Comparison of ENCODE assay signal across 17 cellular contexts in the genomic region with DNA sequence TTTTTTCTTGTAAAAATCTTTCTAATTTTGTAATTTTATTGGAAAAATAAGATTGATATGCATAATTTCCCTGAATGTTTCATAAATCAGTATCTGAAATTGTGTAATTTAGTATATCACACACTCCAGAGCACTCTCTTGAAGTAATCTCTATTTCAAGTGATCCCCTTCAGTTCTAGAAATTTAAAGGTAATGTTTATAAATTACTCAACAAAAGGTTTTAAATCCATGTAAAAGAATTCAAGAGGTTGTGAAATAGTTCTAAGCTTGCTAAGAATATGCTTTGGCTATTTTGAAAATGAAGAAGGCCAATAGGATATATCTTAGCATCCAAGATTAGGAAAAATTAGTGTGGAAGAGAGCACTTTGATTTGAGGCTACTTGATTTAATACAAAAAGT. TPM values are rescaled to one million over a fixed set of nuclear protein-coding genes. Genes with fewer than 3 reads are reported as not detected.
DNase-seq lines count a peak whose midpoint lies in the region; FAIRE-seq lines count a peak whose summit lies in the region.
"Had no signal": no experiment of that assay in that cellular context is flagged by ENCODE, and none has a peak within 500 bp of the region (broad histone marks: within the 10 kb centered on the region; RNA-seq: fewer than 3 reads in every experiment).

No MANE protein-coding gene starts in this region.

- no peak overlapping the region for H2BK12ac ChIP-seq in neuronal stem cell (ENCODE audit: low read length)

- H3K18ac ChIP-seq in neuronal stem cell (ENCODE audit: low read length): no peak overlapping the region

- H3F3A ChIP-seq in GM23248 (ENCODE audit: insufficient read depth): no peaks in the 10 kb centered on the region

- H3K14ac ChIP-seq in neuronal stem cell (ENCODE audit: low read length): no peak overlapping the region

- no peak overlapping the region for H3K4me3 Mint-ChIP-seq in activated T-cell treated with anti-CD3 and anti-CD28 coated beads, Interleukin-2, amount 50 U/mL, for 24 hours
- H3K4me3 Mint-ChIP-seq: CD4-positive, alpha-beta memory T cell had no signal

- H3K27ac Mint-ChIP-seq in activated T-cell treated with anti-CD3 and anti-CD28 coated beads, Interleukin-2, amount 50 U/mL, for 24 hours: no peak overlapping the region

- no peaks in the 10 kb centered on the region for H3K79me1 ChIP-seq in neuronal stem cell (ENCODE audit: low read depth, low read length)

- H3K27ac ChIP-seq in GM23248: no peak overlapping the region
- no peak overlapping the region for H3K27ac ChIP-seq in neuronal stem cell (replicated peaks; ENCODE audit: low read length)

- H3K27me3 ChIP-seq in GM23248 (replicated peaks; ENCODE audit: insufficient read depth): no peaks in the 10 kb centered on the region
- H3K27me3 ChIP-seq in adipocyte (replicated peaks; ENCODE audit: control insufficient read depth, insufficient read depth, low read length): no peaks in the 10 kb centered on the region
- no peaks in the 10 kb centered on the region for H3K27me3 ChIP-seq in neuronal stem cell (ENCODE audit: control insufficient read depth in 3 of 3, insufficient read depth in 3 of 3, low read depth in 1 of 3, low read length in 3 of 3)

- no peak overlapping the region for H3K4ac ChIP-seq in neuronal stem cell (ENCODE audit: low read length)

- H3K4me1 Mint-ChIP-seq in activated T-cell treated with anti-CD3 and anti-CD28 coated beads, Interleukin-2, amount 50 U/mL, for 24 hours (ENCODE audit: low read depth): no peaks in the 10 kb centered on the region

- H3K4me2 ChIP-seq in GM23248 (ENCODE audit: unreplicated experiment) (no peak overlapping the region), neuronal stem cell (ENCODE audit: insufficient read depth, low read length, poor library complexity, severe bottlenecking) (no peak overlapping the region)

- in situ Hi-C loops in GM23248 (cut with MboI): no loop called here

- FAIRE-seq in G401.6 (lab: Jason Lieb, UNC): peak; percentile 45
- FAIRE-seq: GM12878, H54 had no signal

- no peak overlapping the region for H4K8ac ChIP-seq in neuronal stem cell (ENCODE audit: low read depth, low read length)

- H3K9me3 Mint-ChIP-seq in activated T-cell treated with anti-CD3 and anti-CD28 coated beads, Interleukin-2, amount 50 U/mL, for 24 hours: no peaks in the 10 kb centered on the region
- H3K9me3 Mint-ChIP-seq: CD4-positive, alpha-beta memory T cell had no signal

- H3K4me3 ChIP-seq in GM23248: no peak overlapping the region
- H3K4me3 ChIP-seq in adipocyte (ENCODE audit: low read length): no peak overlapping the region
- H3K4me3 ChIP-seq in neuronal stem cell (ENCODE audit: low read length in 2 of 2): no peak overlapping the region
- H3K4me3 ChIP-seq: GM12878, HAP-1 had no signal

- H3K23ac ChIP-seq in neuronal stem cell (ENCODE audit: low read depth, low read length, poor library complexity): no peak overlapping the region

- no peaks in the 10 kb centered on the region for H3K9me3 ChIP-seq in GM23248 (ENCODE audit: low read depth)
- no peaks in the 10 kb centered on the region for H3K9me3 ChIP-seq in adipocyte (ENCODE audit: control insufficient read depth, low read length)
- no peaks in the 10 kb centered on the region for H3K9me3 ChIP-seq in neuronal stem cell (replicated peaks in 1 of 2; ENCODE audit: control insufficient read depth in 2 of 2, insufficient read depth in 1 of 2, low read depth in 1 of 2, low read length in 2 of 2)
- H3K9me3 ChIP-seq: HAP-1 had no signal

- no peak overlapping the region for H2BK120ac ChIP-seq in neuronal stem cell (ENCODE audit: low read depth, low read length)

- H3K4me1 ChIP-seq in GM23248 (ENCODE audit: insufficient read depth) (0 out of 2 replicates have a peak, but pooled peaks cover 4% of the 10 kb centered on the region), adipocyte (ENCODE audit: control insufficient read depth, insufficient read depth, low read length) (peaks cover 10% of the 10 kb centered on the region), neuronal stem cell (ENCODE audit: control insufficient read depth in 2 of 2, insufficient read depth in 1 of 2, low read depth in 1 of 2, low read length in 2 of 2) (no peaks in the 10 kb centered on the region)
- H3K4me1 ChIP-seq: HAP-1 had no signal

- no peak overlapping the region for H2BK15ac ChIP-seq in neuronal stem cell (ENCODE audit: low read length)

- H3K9ac ChIP-seq in GM23248 (no peak overlapping the region), adipocyte (ENCODE audit: low read length) (no peak overlapping the region), neuronal stem cell (ENCODE audit: low read depth, low read length, poor library complexity) (no peak overlapping the region)

- DNase-seq in GM23248 (peak; percentile 8), adipocyte (ENCODE audit: low read depth) (peak; percentile 46), iris pigment epithelial cell (ENCODE audit: low read depth) (peak; percentile 47), iPS-NIHi7 (ENCODE audit: extremely low spot score) (no peak), neuronal stem cell (ENCODE audit: low spot score) (no peak)
- DNase-seq in activated T-cell treated with anti-CD3 and anti-CD28 coated beads, Interleukin-2, amount 50 U/mL, for 24 hours: no peak
- DNase-seq: C1 segment of cervical spinal cord; Calu3; CD4-positive, alpha-beta memory T cell; COR-L47; DND-41; GDM1; GOT3 had no signal

- no peaks in the 10 kb centered on the region for H3K27me3 Mint-ChIP-seq in activated T-cell treated with anti-CD3 and anti-CD28 coated beads, Interleukin-2, amount 50 U/mL, for 24 hours
- H3K27me3 Mint-ChIP-seq: CD4-positive, alpha-beta memory T cell had no signal

- peaks cover 26% of the 10 kb centered on the region; the same call in 1 of the 2 replicates for H3K79me2 ChIP-seq in GM23248 (ENCODE audit: insufficient read depth)

- peaks cover 85% of the 10 kb centered on the region for H3K36me3 Mint-ChIP-seq in activated T-cell treated with anti-CD3 and anti-CD28 coated beads, Interleukin-2, amount 50 U/mL, for 24 hours (ENCODE audit: low read depth)

- no peak overlapping the region for H2BK5ac ChIP-seq in neuronal stem cell (ENCODE audit: low read length)

- no peaks in the 10 kb centered on the region for H4K20me1 ChIP-seq in GM23248 (ENCODE audit: insufficient read depth)

- H4K91ac ChIP-seq in neuronal stem cell (ENCODE audit: low read depth, low read length, poor library complexity): no peak overlapping the region

- peaks cover 41% of the 10 kb centered on the region for H3K36me3 ChIP-seq in GM23248 (ENCODE audit: low read depth)
- H3K36me3 ChIP-seq in adipocyte (ENCODE audit: control insufficient read depth, insufficient read depth, low read length, severe bottlenecking): peaks cover 57% of the 10 kb centered on the region
- H3K36me3 ChIP-seq in neuronal stem cell (replicated peaks in 1 of 2; ENCODE audit: control insufficient read depth in 2 of 2, insufficient read depth in 2 of 2, low read length in 2 of 2): peaks cover 4 to 100% of the 10 kb centered on the region in 2 donors

- H3K9me2 ChIP-seq in GM23248 (ENCODE audit: insufficient read depth): no peaks in the 10 kb centered on the region

- no peak overlapping the region for H2AK5ac ChIP-seq in neuronal stem cell (ENCODE audit: low read depth, low read length)

- no peak overlapping the region for H2AFZ ChIP-seq in GM23248
- H2AFZ ChIP-seq in neuronal stem cell (ENCODE audit: low read length): no peak overlapping the region

RNA-seq across cellular contexts. Expression of a gene that starts 28.2 kb away (rescaled TPM):
- total RNA-seq in GM23248 (2014; rRNA removed; shearing (Covaris generic)): 24.0 and 26.3 TPM in 2 replicates
- 12.2 and 14.1 TPM in 2 replicates for polyA plus RNA-seq in GM23248 (2016; fragmentation: Nextera tagmentation; extraction: Ambion mirVana)
- 33.3 TPM for polyA plus RNA-seq in neuronal stem cell (2013, experiment 1 of 2)
- polyA plus RNA-seq in neuronal stem cell (2013, experiment 2 of 2): 32.8 TPM

Comparison
In these comparisons a context has a peak if more than half of its experiments do, and no peak if none do; other contexts are left out.
1. DNase-seq: peak in GM23248 (single experiment), adipocyte (single experiment) and iris pigment epithelial cell (single experiment); none in iPS-NIHi7 (single experiment), activated T-cell treated with anti-CD3 and anti-CD28 coated beads, Interleukin-2, amount 50 U/mL, for 24 hours (single experiment) and neuronal stem cell (single experiment).